In the genomic region with DNA sequence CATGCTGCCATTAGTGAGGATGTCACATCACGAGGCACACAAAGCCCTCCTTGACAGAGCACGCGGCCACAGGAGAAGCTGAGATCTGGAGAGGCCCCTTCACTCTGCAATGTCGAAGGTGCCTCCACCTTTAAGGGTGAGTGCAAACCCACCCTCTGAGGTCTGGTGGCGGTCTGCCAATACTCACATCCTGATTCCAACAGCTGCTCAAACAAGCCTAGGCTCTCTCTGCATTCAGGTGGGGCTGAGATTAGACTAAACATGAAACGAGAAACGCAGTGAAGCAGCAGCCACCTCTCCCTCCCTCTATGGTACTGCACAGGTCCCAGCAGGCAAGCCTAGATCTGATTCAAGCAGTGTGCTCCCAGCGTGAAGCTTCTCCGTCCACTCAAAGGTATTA, we compare ENCODE assay signal across 15 cellular contexts.
"Had no signal": no experiment of that assay in that cellular context is flagged by ENCODE, and none has a peak within 500 bp of the region (broad histone marks: within the 10 kb centered on the region; RNA-seq: fewer than 3 reads in every experiment).

No MANE protein-coding gene starts in this region.

- H3K4me3 ChIP-seq: coronary artery, left ventricle myocardium inferior, pancreas, thoracic aorta had no signal

- H3K4me3 Mint-ChIP-seq: activated naive CD8-positive, alpha-beta T cell treated with anti-CD3 and anti-CD28 coated beads, Interleukin-2, amount 10 ng/mL, durations not matched to agents 7 days and 5 days; brain; naive thymus-derived CD4-positive, alpha-beta T cell had no signal

- DNase-seq: activated CD4-positive, CD25-positive, alpha-beta regulatory T cell treated with anti-CD3 and anti-CD28 coated beads, Interleukin-2, amount 50 U/mL, for 72 hours; activated naive CD4-positive, alpha-beta T cell; activated naive CD8-positive, alpha-beta T cell treated with anti-CD3 and anti-CD28 coated beads, Interleukin-2, amount 10 ng/mL, durations not matched to agents 7 days and 5 days; activated T-cell treated with anti-CD3 and anti-CD28 coated beads for 4 hours; central memory CD4-positive, alpha-beta T cell; effector CD8-positive, alpha-beta T cell; foreskin keratinocyte; left ventricle myocardium inferior; naive thymus-derived CD4-positive, alpha-beta T cell; stimulated activated CD4-positive, alpha-beta T cell treated with anti-CD3 and anti-CD28 coated beads, Interleukin-12 subunit alpha, Interleukin-12 subunit beta, amount 100 ng/mL, for 4 hours; stimulated activated CD4-positive, alpha-beta T cell treated with anti-CD3 and anti-CD28 coated beads, Interleukin-2, amount 100 ng/mL, for 24 hours had no signal

- H3K4me1 Mint-ChIP-seq: activated naive CD8-positive, alpha-beta T cell treated with anti-CD3 and anti-CD28 coated beads, Interleukin-2, amount 10 ng/mL, durations not matched to agents 7 days and 5 days had no signal

- ATAC-seq: foreskin keratinocyte had no signal

- H3K36me3 Mint-ChIP-seq: activated naive CD8-positive, alpha-beta T cell treated with anti-CD3 and anti-CD28 coated beads, Interleukin-2, amount 10 ng/mL, durations not matched to agents 7 days and 5 days; brain; naive thymus-derived CD4-positive, alpha-beta T cell had no signal

- H3K27me3 Mint-ChIP-seq: activated naive CD8-positive, alpha-beta T cell treated with anti-CD3 and anti-CD28 coated beads, Interleukin-2, amount 10 ng/mL, durations not matched to agents 7 days and 5 days had no signal

- H3K27ac Mint-ChIP-seq: activated naive CD8-positive, alpha-beta T cell treated with anti-CD3 and anti-CD28 coated beads, Interleukin-2, amount 10 ng/mL, durations not matched to agents 7 days and 5 days; naive thymus-derived CD4-positive, alpha-beta T cell had no signal

- H3K9me3 Mint-ChIP-seq: activated naive CD8-positive, alpha-beta T cell treated with anti-CD3 and anti-CD28 coated beads, Interleukin-2, amount 10 ng/mL, durations not matched to agents 7 days and 5 days had no signal
